Comparison of ENCODE assay signal across 8 cellular contexts in genomic region chr1:175338447-175339135, GRCh38.
DNase-seq lines count a peak whose midpoint lies in the region; ATAC-seq and TF ChIP-seq lines count a peak whose summit lies in the region.

No MANE protein-coding gene starts in this region.

- no peak for DNase-seq in GM12864 (ENCODE audit: low read depth)
- DNase-seq in OCI-M1 (lab: John Stamatoyannopoulos, UW): peak; percentile 41
- peak; percentile 36 for DNase-seq in stimulated activated naive B cell treated with anti-CD40 and anti-IgM and Interleukin-4, amounts not matched to agents 10 μg/mL and 1 μg/mL and 100 μg/mL, for 72 hours
- no peak for DNase-seq in NCI-H1092 (lab: John Stamatoyannopoulos, UW)

- no peak overlapping the region for H3K27ac ChIP-seq in liver (ENCODE audit: low read depth in 1 of 2, low read length in 2 of 2)

- H3K4me1 Mint-ChIP-seq in activated T-helper 17 cell treated with anti-CD3 and anti-CD28 coated beads, Interleukin-2, amount 50 U/mL, for 72 hours: peaks cover 5% of the 10 kb centered on the region
- peaks cover 0 to 5% of the 10 kb centered on the region in 2 donors for H3K4me1 Mint-ChIP-seq in stimulated activated naive B cell treated with anti-CD40 and anti-IgM and Interleukin-4, amounts not matched to agents 10 μg/mL and 1 μg/mL and 100 μg/mL, for 72 hours

- H3K27me3 Mint-ChIP-seq in activated T-helper 17 cell treated with anti-CD3 and anti-CD28 coated beads, Interleukin-2, amount 50 U/mL, for 72 hours: peaks cover 23% of the 10 kb centered on the region
- peaks cover 23 to 36% of the 10 kb centered on the region in 2 donors for H3K27me3 Mint-ChIP-seq in stimulated activated naive B cell treated with anti-CD40 and anti-IgM and Interleukin-4, amounts not matched to agents 10 μg/mL and 1 μg/mL and 100 μg/mL, for 72 hours

- no peaks in the 10 kb centered on the region for H3K36me3 ChIP-seq in liver (ENCODE audit: control insufficient read depth in 4 of 4, insufficient read depth in 3 of 4, low read depth in 1 of 4, low read length in 3 of 4)

- no peak overlapping the region for H3K4me3 Mint-ChIP-seq in activated T-helper 17 cell treated with anti-CD3 and anti-CD28 coated beads, Interleukin-2, amount 50 U/mL, for 72 hours
- H3K4me3 Mint-ChIP-seq in stimulated activated naive B cell treated with anti-CD40 and anti-IgM and Interleukin-4, amounts not matched to agents 10 μg/mL and 1 μg/mL and 100 μg/mL, for 72 hours: no peak overlapping the region

- H3K4me3 ChIP-seq in GM12864 (ENCODE audit: low read depth, low read length): no peak overlapping the region
- no peak overlapping the region for H3K4me3 ChIP-seq in liver (ENCODE audit: low read depth in 1 of 3, low read length in 3 of 3)

- peak; percentile 59 for ATAC-seq in HG02588 (IDR thresholded peaks at IDR 0.05; ENCODE audit: unreplicated experiment)
- ATAC-seq in activated T-helper 17 cell treated with anti-CD3 and anti-CD28 coated beads, Interleukin-2, amount 50 U/mL, for 72 hours (replicated peaks): peak; percentile 81
- ATAC-seq in stimulated activated naive B cell treated with anti-CD40 and anti-IgM and Interleukin-4, amounts not matched to agents 10 μg/mL and 1 μg/mL and 100 μg/mL, for 72 hours (replicated peaks): peak; percentile 92 to 96
- no peak for ATAC-seq in GM18861 (IDR thresholded peaks at IDR 0.05; ENCODE audit: unreplicated experiment)

- no peaks in the 10 kb centered on the region for H3K9me3 Mint-ChIP-seq in activated T-helper 17 cell treated with anti-CD3 and anti-CD28 coated beads, Interleukin-2, amount 50 U/mL, for 72 hours
- no peaks in the 10 kb centered on the region for H3K9me3 Mint-ChIP-seq in stimulated activated naive B cell treated with anti-CD40 and anti-IgM and Interleukin-4, amounts not matched to agents 10 μg/mL and 1 μg/mL and 100 μg/mL, for 72 hours

- H3K36me3 Mint-ChIP-seq in activated T-helper 17 cell treated with anti-CD3 and anti-CD28 coated beads, Interleukin-2, amount 50 U/mL, for 72 hours (ENCODE audit: low read depth): no peaks in the 10 kb centered on the region
- no peaks in the 10 kb centered on the region for H3K36me3 Mint-ChIP-seq in stimulated activated naive B cell treated with anti-CD40 and anti-IgM and Interleukin-4, amounts not matched to agents 10 μg/mL and 1 μg/mL and 100 μg/mL, for 72 hours

- TF ChIP-seq RAD21 in liver (IDR thresholded peaks at IDR 0.05): peak in 1 of 2 donors; percentile 26

- H3K9me3 ChIP-seq in liver (ENCODE audit: control insufficient read depth in 4 of 4, low read length in 3 of 4): no peaks in the 10 kb centered on the region

- 63% methylated on average over 12 of the region's 12 CpGs for whole genome bisulfite sequencing in liver

- H3K27me3 ChIP-seq in liver (ENCODE audit: control insufficient read depth in 4 of 4, insufficient read depth in 4 of 4, low read length in 3 of 4): no peaks in the 10 kb centered on the region

- no peak overlapping the region for H3K9ac ChIP-seq in liver (ENCODE audit: low read depth in 1 of 2, low read length in 2 of 2)

- peaks cover 2 to 22% (median 6%) of the 10 kb centered on the region in 4 donors for H3K4me1 ChIP-seq in liver (ENCODE audit: control insufficient read depth in 4 of 4, insufficient read depth in 4 of 4, low read length in 3 of 4)

- TF ChIP-seq CTCF in GM12864 (IDR thresholded peaks at IDR 0.05; ENCODE audit: low read depth, low read length, missing control alignments) (peak; percentile 91), liver (IDR thresholded peaks at IDR 0.05; ENCODE audit: low read depth, low read length, missing input control) (peak; percentile 27)

- H3K27ac Mint-ChIP-seq in activated T-helper 17 cell treated with anti-CD3 and anti-CD28 coated beads, Interleukin-2, amount 50 U/mL, for 72 hours: no peak overlapping the region
- no peak overlapping the region for H3K27ac Mint-ChIP-seq in stimulated activated naive B cell treated with anti-CD40 and anti-IgM and Interleukin-4, amounts not matched to agents 10 μg/mL and 1 μg/mL and 100 μg/mL, for 72 hours

TF ChIP-seq in liver, 16 proteins besides CTCF, POLR2A, EP300 and RAD21:
- TF ChIP-seq FOXA2 (IDR thresholded peaks at IDR 0.05): no peak
- TF ChIP-seq JUND (IDR thresholded peaks at IDR 0.05): no peak

Comparison
In these comparisons a context has a peak if more than half of its experiments do, and no peak if none do; other contexts are left out.
1. DNase-seq: peak in OCI-M1 (single experiment) and stimulated activated naive B cell treated with anti-CD40 and anti-IgM and Interleukin-4, amounts not matched to agents 10 μg/mL and 1 μg/mL and 100 μg/mL, for 72 hours (single experiment); none in GM12864 (single experiment) and NCI-H1092 (single experiment).